29 cellular contexts compared by ENCODE assay signal in the genomic region with DNA sequence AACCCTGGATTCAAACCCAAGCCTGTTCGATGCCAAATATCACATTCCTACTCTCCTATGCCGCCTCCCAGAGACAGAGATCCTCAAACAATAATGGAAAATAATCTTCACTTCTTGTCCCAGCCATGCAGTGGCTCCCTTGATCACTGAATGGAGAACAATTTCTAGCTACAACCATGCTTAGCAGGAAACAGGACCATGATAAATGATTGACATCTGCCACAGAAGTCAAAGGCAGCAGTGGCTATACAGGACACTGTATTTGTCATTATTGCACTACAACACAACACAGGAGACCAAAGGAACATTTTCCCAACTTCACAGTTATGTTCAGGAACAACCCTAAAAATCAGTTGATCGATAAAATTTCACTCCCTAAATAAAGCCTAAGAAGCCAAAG.
"Had no signal": no experiment of that assay in that cellular context is flagged by ENCODE, and none has a peak within 500 bp of the region (broad histone marks: within the 10 kb centered on the region; RNA-seq: fewer than 3 reads in every experiment).

No MANE protein-coding gene starts in this region.

- H3K27me3 Mint-ChIP-seq: natural killer cell treated with Interleukin-12 subunit alpha and Interleukin-12 subunit beta and Interleukin-15 and Interleukin-18, amount 100 ng/mL, for 72 hours; progenitor cell of endocrine pancreas; stimulated activated naive CD8-positive, alpha-beta T cell treated with anti-CD3 and anti-CD28 coated beads, Interleukin-15, Interleukin-2, amounts not matched to agents 100 ng/mL and 50 ng/mL, for 24 hours had no signal

- H3K4me1 ChIP-seq: parathyroid adenoma, right lobe of liver, stomach, thyroid gland, tibial nerve, upper lobe of left lung, vagina had no signal

- H3K4me3 ChIP-seq: ovary, psoas muscle, right lobe of liver, sigmoid colon, stomach, thoracic aorta, thyroid gland, tibial nerve, upper lobe of left lung, vagina had no signal

- H3K27me3 ChIP-seq: neutrophil, ovary, right lobe of liver, sigmoid colon, stomach, thyroid gland, tibial nerve, upper lobe of left lung, vagina had no signal

- H3K4me3 Mint-ChIP-seq: natural killer cell treated with Interleukin-12 subunit alpha and Interleukin-12 subunit beta and Interleukin-15 and Interleukin-18, amount 100 ng/mL, for 72 hours; nephron progenitor cell; neural crest cell; stimulated activated effector memory CD8-positive, alpha-beta T cell treated with anti-CD3 and anti-CD28 coated beads, Interleukin-12 subunit alpha, Interleukin-12 subunit beta, amount 100 ng/mL, for 72 hours; stimulated activated naive B cell treated with anti-CD40 and anti-IgM and Interleukin-4, amounts not matched to agents 10 μg/mL and 1 μg/mL and 100 μg/mL, for 72 hours; stimulated activated naive CD8-positive, alpha-beta T cell treated with anti-CD3 and anti-CD28 coated beads, Interleukin-15, Interleukin-2, amounts not matched to agents 100 ng/mL and 50 ng/mL, for 24 hours had no signal

- H3K79me2 ChIP-seq: parathyroid adenoma had no signal

- H3K4me1 Mint-ChIP-seq: nephron progenitor cell; stimulated activated effector memory CD8-positive, alpha-beta T cell treated with anti-CD3 and anti-CD28 coated beads, Interleukin-12 subunit alpha, Interleukin-12 subunit beta, amount 100 ng/mL, for 72 hours; stimulated activated naive B cell treated with anti-CD40 and anti-IgM and Interleukin-4, amounts not matched to agents 10 μg/mL and 1 μg/mL and 100 μg/mL, for 72 hours had no signal

- H2AFZ ChIP-seq: parathyroid adenoma had no signal

- H3K9me3 ChIP-seq: neutrophil, ovary, psoas muscle, right lobe of liver, sigmoid colon, stomach, thoracic aorta, thyroid gland, tibial nerve, upper lobe of left lung, vagina had no signal

- H3K9ac ChIP-seq: parathyroid adenoma had no signal

- H3K36me3 ChIP-seq: neutrophil, ovary, right lobe of liver, sigmoid colon, stomach, thoracic aorta, thyroid gland, tibial nerve, upper lobe of left lung, vagina had no signal

- H3K27ac Mint-ChIP-seq: natural killer cell treated with Interleukin-12 subunit alpha and Interleukin-12 subunit beta and Interleukin-15 and Interleukin-18, amount 100 ng/mL, for 72 hours; progenitor cell of endocrine pancreas; stimulated activated effector memory CD8-positive, alpha-beta T cell treated with anti-CD3 and anti-CD28 coated beads, Interleukin-12 subunit alpha, Interleukin-12 subunit beta, amount 100 ng/mL, for 72 hours; stimulated activated naive B cell treated with anti-CD40 and anti-IgM and Interleukin-4, amounts not matched to agents 10 μg/mL and 1 μg/mL and 100 μg/mL, for 72 hours; stimulated activated naive CD8-positive, alpha-beta T cell treated with anti-CD3 and anti-CD28 coated beads, Interleukin-15, Interleukin-2, amounts not matched to agents 100 ng/mL and 50 ng/mL, for 24 hours had no signal

- ATAC-seq: natural killer cell treated with Interleukin-12 subunit alpha and Interleukin-12 subunit beta and Interleukin-15 and Interleukin-18, amount 100 ng/mL, for 72 hours; psoas muscle; right cardiac atrium; right lobe of liver; stimulated activated effector memory CD8-positive, alpha-beta T cell treated with anti-CD3 and anti-CD28 coated beads, Interleukin-12 subunit alpha, Interleukin-12 subunit beta, amount 100 ng/mL, for 72 hours; stimulated activated naive B cell treated with anti-CD40 and anti-IgM and Interleukin-4, amounts not matched to agents 10 μg/mL and 1 μg/mL and 100 μg/mL, for 72 hours had no signal

- H3K27ac ChIP-seq: neutrophil, ovary, parathyroid adenoma, psoas muscle, right lobe of liver, sigmoid colon, stomach, thoracic aorta, thyroid gland, tibial nerve, upper lobe of left lung, vagina had no signal

- H3K36me3 Mint-ChIP-seq: stimulated activated effector memory CD8-positive, alpha-beta T cell treated with anti-CD3 and anti-CD28 coated beads, Interleukin-12 subunit alpha, Interleukin-12 subunit beta, amount 100 ng/mL, for 72 hours; stimulated activated naive B cell treated with anti-CD40 and anti-IgM and Interleukin-4, amounts not matched to agents 10 μg/mL and 1 μg/mL and 100 μg/mL, for 72 hours had no signal

- DNase-seq: nephron progenitor cell; nucleus accumbens; ovary; posterior cingulate gyrus; psoas muscle; right cardiac atrium; right lobe of liver; sigmoid colon; small intestine; stimulated activated CD4-positive, alpha-beta T cell treated with anti-CD3 and anti-CD28 coated beads, Interleukin-15, amount 100 ng/mL, for 24 hours; stimulated activated CD4-positive, alpha-beta T cell treated with anti-CD3 and anti-CD28 coated beads, Interleukin-2, amount 100 ng/mL, for 24 hours; stimulated activated CD4-positive, alpha-beta T cell treated with anti-CD3 and anti-CD28 coated beads, Interleukin-2, amount 100 ng/mL, for 48 hours; stimulated activated CD4-positive, alpha-beta T cell treated with anti-CD3 and anti-CD28 coated beads, Interleukin-4, amount 100 ng/mL, for 24 hours; stimulated activated naive B cell treated with anti-CD40 and anti-IgM and Interleukin-4, amounts not matched to agents 10 μg/mL and 1 μg/mL and 100 μg/mL, for 72 hours; stimulated activated naive CD4-positive, alpha-beta T cell treated with Interleukin-2 at 50 U/mL for 16 hours; stomach; thyroid gland; trophoblast cell; upper lobe of left lung had no signal
